19 cellular contexts compared by ENCODE assay signal in genomic region chr5:169146158-169146557, GRCh38.
"Had no signal": no experiment of that assay in that cellular context is flagged by ENCODE, and none has a peak within 500 bp of the region (broad histone marks: within the 10 kb centered on the region; RNA-seq: fewer than 3 reads in every experiment).

No MANE protein-coding gene starts in this region.

- H3K4me3 ChIP-seq: prostate gland, right lobe of liver, smooth muscle cell, suprapubic skin had no signal

- DNase-seq: activated CD4-positive, alpha-beta T cell treated with anti-CD3 and anti-CD28 coated beads for 4 hours; activated CD8-positive, alpha-beta memory T cell treated with anti-CD3 and anti-CD28 coated beads, Interleukin-2, amount 50 U/mL, for 4 hours; activated CD8-positive, alpha-beta T cell treated with anti-CD3 and anti-CD28 coated beads, Interleukin-2, amount 10 ng/mL, durations not matched to agents 7 days and 5 days; activated gamma-delta T cell treated with Interleukin-2 at 50 U/mL for 16 hours; activated naive CD8-positive, alpha-beta T cell treated with anti-CD3 and anti-CD28 coated beads, Interleukin-2, amount 10 ng/mL, durations not matched to agents 7 days and 5 days; activated T-cell treated with anti-CD3 and anti-CD28 coated beads, Interleukin-2, amount 50 U/mL, for 72 hours; anterior cingulate cortex; brain microvascular endothelial cell; foreskin fibroblast; glutamatergic neuron; kidney glomerular epithelial cell; midbrain; right lobe of liver; stimulated activated naive CD8-positive, alpha-beta T cell treated with anti-CD3 and anti-CD28 coated beads, Interleukin-15, Interleukin-2, amounts not matched to agents 100 U/mL and 50 U/mL, for 24 hours; T-helper 2 cell had no signal

- ATAC-seq: activated CD8-positive, alpha-beta T cell treated with anti-CD3 and anti-CD28 coated beads, Interleukin-2, amount 10 ng/mL, durations not matched to agents 7 days and 5 days; activated T-cell treated with anti-CD3 and anti-CD28 coated beads, Interleukin-2, amount 50 U/mL, for 72 hours; right lobe of liver; stimulated activated naive CD8-positive, alpha-beta T cell treated with anti-CD3 and anti-CD28 coated beads, Interleukin-15, Interleukin-2, amounts not matched to agents 100 U/mL and 50 U/mL, for 24 hours; WTC11 had no signal

- H3K36me3 ChIP-seq: brain microvascular endothelial cell, prostate gland, right lobe of liver, suprapubic skin had no signal

- H3K27me3 ChIP-seq: brain microvascular endothelial cell, right lobe of liver, suprapubic skin had no signal
